Comparison of ENCODE assay signal across 25 cellular contexts in genomic region chr7:157775021-157775559, GRCh38.
DNase-seq lines count a peak whose midpoint lies in the region; ATAC-seq, FAIRE-seq and TF ChIP-seq lines count a peak whose summit lies in the region.
"Had no signal": no experiment of that assay in that cellular context is flagged by ENCODE, and none has a peak within 500 bp of the region (broad histone marks: within the 10 kb centered on the region; RNA-seq: fewer than 3 reads in every experiment).

No MANE protein-coding gene starts in this region.

- DNase-seq in Panc1 (ENCODE audit: low read depth, low spot score) (no peak), kidney (peak; percentile 55), neural crest cell (ENCODE audit: low read depth, low spot score) (no peak), aorta (peak; percentile 19 to 34), immature natural killer cell (no peak), NCI-H1105 treated with DMSO at 0.1 percent for 48 hours (lab: John Stamatoyannopoulos, UW) (no peak), DMS 273 (lab: John Stamatoyannopoulos, UW; ENCODE audit: unreplicated experiment) (no peak)
- DNase-seq: Caco-2; CD8-positive, alpha-beta T cell; DMS79 treated with DMSO at 0.1 percent for 48 hours; H9; HFFc6; KG1; NCI-H1048; NCI-H1417 treated with DMSO at 0.1 percent for 48 hours; NCI-H1694 treated with DMSO at 0.1 percent for 48 hours; NCI-H2081; NCI-H2227 treated with DMSO at 0.1 percent for 48 hours; NCI-H526 treated with DMSO at 0.1 percent for 48 hours; SHP77 treated with DMSO at 0.1 percent for 48 hours had no signal

- FAIRE-seq in kidney (lab: Jason Lieb, UNC): no peak
- FAIRE-seq: GM12892, HTR-8/SVneo had no signal

- TF ChIP-seq CTCF in Panc1 (IDR thresholded peaks at IDR 0.05) (no peak), kidney (IDR thresholded peaks at IDR 0.05; ENCODE audit: borderline replicate concordance, extremely low read depth, insufficient read depth) (no peak), neural crest cell (conservative IDR thresholded peaks at IDR 0.05) (no peak)

- H3K4me1 ChIP-seq in Panc1 (ENCODE audit: control insufficient read depth, insufficient read depth, low read length): no peaks in the 10 kb centered on the region
- no peaks in the 10 kb centered on the region for H3K4me1 ChIP-seq in kidney (ENCODE audit: control insufficient read depth in 1 of 2, insufficient read depth in 1 of 2, low read depth in 1 of 2, low read length in 2 of 2)
- H3K4me1 ChIP-seq in aorta (ENCODE audit: control insufficient read depth in 1 of 2, insufficient read depth in 2 of 2, low read length in 2 of 2): no peaks in the 10 kb centered on the region
- H3K4me1 ChIP-seq: Caco-2 had no signal

- H3K36me3 Mint-ChIP-seq in neural crest cell (ENCODE audit: low read depth): peaks cover 10% of the 10 kb centered on the region
- peaks cover 0 to 7% (median 3%) of the 10 kb centered on the region in 3 donors for H3K36me3 Mint-ChIP-seq in immature natural killer cell
- H3K36me3 Mint-ChIP-seq: CD8-positive, alpha-beta T cell had no signal

- peak overlapping the region; percentile 35 for H3K27ac Mint-ChIP-seq in neural crest cell (ENCODE audit: unreplicated experiment)
- no peak overlapping the region for H3K27ac Mint-ChIP-seq in immature natural killer cell
- H3K27ac Mint-ChIP-seq: B cell; CD8-positive, alpha-beta T cell; H9; HFFc6 had no signal

- POLR2A ChIA-PET in Panc1 (lab: Charles Lee): no interaction called here

- peak; percentile 57 for ATAC-seq in Panc1
- ATAC-seq in aorta (ENCODE audit: low FRiP score): no peak
- ATAC-seq: CD8-positive, alpha-beta T cell had no signal

- H3K9ac ChIP-seq in kidney (ENCODE audit: low read length in 2 of 2): no peak overlapping the region

- H3K27me3 ChIP-seq in Panc1 (ENCODE audit: control insufficient read depth, insufficient read depth, low read length) (peaks cover 4% of the 10 kb centered on the region; the same call in 1 of the 2 replicates), aorta (ENCODE audit: control insufficient read depth in 1 of 2, insufficient read depth in 2 of 2, low read length in 1 of 2) (no peaks in the 10 kb centered on the region)

- H3K27ac ChIP-seq in Panc1 (ENCODE audit: low read length) (no peak overlapping the region), kidney (ENCODE audit: low read depth in 2 of 2, low read length in 2 of 2) (no peak overlapping the region), aorta (ENCODE audit: low read depth in 1 of 2, low read length in 2 of 2) (no peak overlapping the region)
- H3K27ac ChIP-seq: C4-2B, RWPE1 had no signal

- H3K4me3 Mint-ChIP-seq in neural crest cell (no peak overlapping the region), immature natural killer cell (no peak overlapping the region)
- H3K4me3 Mint-ChIP-seq: B cell; CD8-positive, alpha-beta T cell; H9; HFFc6 had no signal

- WGBS in aorta, 2 donors: 82 to 83% methylated on average over 25 of the region's 25 CpGs

- in situ Hi-C loops in Panc1 (cut with HindIII; ENCODE audit: low pct_unique_long_range_greater_than_20kb, low sequenced_read_pairs): no loop called here

- H3K4me3 ChIP-seq in Panc1 (ENCODE audit: low read depth in 2 of 2, low read length in 2 of 2): no peak overlapping the region
- no peak overlapping the region for H3K4me3 ChIP-seq in kidney (ENCODE audit: low read length in 2 of 2)
- no peak overlapping the region for H3K4me3 ChIP-seq in aorta (ENCODE audit: low read length in 2 of 2)

- CTCF ChIA-PET in Panc1 (lab: Charles Lee): interaction anchor here (0.6 kb wide), 1 partner anchor 314 kb away, joined by 4 read pairs; no protein-coding TSS in a partner anchor

- H3K9me3 Mint-ChIP-seq in neural crest cell: peaks cover 8% of the 10 kb centered on the region
- H3K9me3 Mint-ChIP-seq in immature natural killer cell: peaks cover 0 to 5% (median 0%) of the 10 kb centered on the region in 6 donors

- no peaks in the 10 kb centered on the region for H3K36me3 ChIP-seq in Panc1 (ENCODE audit: control insufficient read depth, insufficient read depth, low read length)
- no peaks in the 10 kb centered on the region for H3K36me3 ChIP-seq in kidney (ENCODE audit: control insufficient read depth in 1 of 2, insufficient read depth in 2 of 2, low read length in 2 of 2)
- no peaks in the 10 kb centered on the region for H3K36me3 ChIP-seq in aorta (ENCODE audit: control insufficient read depth in 1 of 2, insufficient read depth in 2 of 2, low read length in 1 of 2)

- H3K9me3 ChIP-seq in Panc1 (ENCODE audit: control insufficient read depth, insufficient read depth, low read depth, low read length) (no peaks in the 10 kb centered on the region), kidney (ENCODE audit: control insufficient read depth in 1 of 2, low read length in 2 of 2) (peaks cover 0 to 2% of the 10 kb centered on the region in 2 donors), aorta (ENCODE audit: control insufficient read depth, low read length) (peaks cover 5% of the 10 kb centered on the region)

- H3K4me1 Mint-ChIP-seq in neural crest cell: peaks cover 12% of the 10 kb centered on the region
- H3K4me1 Mint-ChIP-seq in immature natural killer cell: no peaks in the 10 kb centered on the region
- H3K4me1 Mint-ChIP-seq: B cell, H9 had no signal

- H3K27me3 Mint-ChIP-seq in neural crest cell (ENCODE audit: low read depth): peaks cover 27% of the 10 kb centered on the region
- H3K27me3 Mint-ChIP-seq in immature natural killer cell (ENCODE audit: low read depth in 3 of 3): peaks cover 0 to 4% (median 0%) of the 10 kb centered on the region in 3 donors

- intact Hi-C loops in Panc1 (cut with micrococcal nuclease; ENCODE audit: unreplicated experiment) (no loop called here), kidney (cut with DNase I) (no loop called here), aorta (cut with DNase I) (no loop called here)

- no TSS peak for BruUV-seq in Panc1 (replicated peaks; lab: Mats Ljungman, UMichigan)

Comparison
In these comparisons a context has a peak if more than half of its experiments do, and no peak if none do; other contexts are left out.
1. DNase-seq: peak in kidney (single experiment) and aorta (2 of 2); none in Panc1 (single experiment), neural crest cell (single experiment), immature natural killer cell (0 of 3), NCI-H1105 treated with DMSO at 0.1 percent for 48 hours (single experiment) and DMS 273 (single experiment).